In the genomic region with DNA sequence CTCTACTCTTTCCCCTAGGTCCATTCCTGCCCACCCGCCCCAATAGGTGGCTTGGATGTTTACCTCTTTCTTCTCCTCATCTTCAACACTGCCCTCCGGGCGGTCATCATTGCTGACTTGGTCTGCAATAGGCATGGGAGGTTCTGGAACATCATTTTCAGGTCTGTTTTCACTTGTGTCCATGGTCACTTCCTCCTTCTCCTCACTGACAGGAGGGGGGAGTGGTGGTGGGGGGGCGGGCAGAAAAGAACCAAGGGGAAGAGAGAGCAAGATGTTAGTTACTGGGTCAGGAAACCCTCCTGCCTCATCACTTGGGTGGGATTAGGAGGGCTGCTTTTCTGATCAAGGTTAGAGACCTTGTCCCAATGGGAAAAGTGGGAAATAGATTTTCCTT, we compare ENCODE assay signal across 10 cellular contexts. TPM values are rescaled to one million over a fixed set of nuclear protein-coding genes. Genes with fewer than 3 reads are reported as not detected.
DNase-seq lines count a peak whose midpoint lies in the region; ATAC-seq and TF ChIP-seq lines count a peak whose summit lies in the region.
"Had no signal": no experiment of that assay in that cellular context is flagged by ENCODE, and none has a peak within 500 bp of the region (broad histone marks: within the 10 kb centered on the region; RNA-seq: fewer than 3 reads in every experiment).

No MANE protein-coding gene starts in this region.

- H3K4me1 ChIP-seq in BLaER1 treated with 17β-estradiol and CSF1 and Interleukin-3, amounts not matched to agents 10 nM and 100 nM: peaks cover 33 to 60% (median 48%) of the 10 kb centered on the region in 10 experiments
- H3K4me1 ChIP-seq in HUES48 (ENCODE audit: control insufficient read depth, insufficient read depth, low read length): peaks cover 27% of the 10 kb centered on the region
- peaks cover 35% of the 10 kb centered on the region for H3K4me1 ChIP-seq in neuron (ENCODE audit: insufficient read depth, low read length)

- H3K9me3 ChIP-seq in BLaER1 treated with 17β-estradiol and CSF1 and Interleukin-3, amounts not matched to agents 10 nM and 100 nM (replicated peaks in 1 of 11): no peaks in the 10 kb centered on the region
- H3K9me3 ChIP-seq in HUES48 (ENCODE audit: control insufficient read depth, insufficient read depth, low read length): no peaks in the 10 kb centered on the region
- H3K9me3 ChIP-seq in neuron (ENCODE audit: low read length): no peaks in the 10 kb centered on the region

- no peak for ATAC-seq in GM21737 (IDR thresholded peaks at IDR 0.05; ENCODE audit: unreplicated experiment)

- H3K27me3 ChIP-seq in BLaER1 treated with 17β-estradiol and CSF1 and Interleukin-3, amounts not matched to agents 10 nM and 100 nM: no peaks in the 10 kb centered on the region
- no peaks in the 10 kb centered on the region for H3K27me3 ChIP-seq in HUES48 (ENCODE audit: control insufficient read depth, insufficient read depth, low read length)
- no peaks in the 10 kb centered on the region for H3K27me3 ChIP-seq in neuron (ENCODE audit: insufficient read depth, low read length)
- H3K27me3 ChIP-seq in brain microvascular endothelial cell (replicated peaks): no peaks in the 10 kb centered on the region

- DNase-seq in chondrocyte (ENCODE audit: low spot score): no peak
- no peak for DNase-seq in brain microvascular endothelial cell
- no peak for DNase-seq in NCI-H2081 treated with DMSO at 0.1 percent for 48 hours (lab: John Stamatoyannopoulos, UW)
- DNase-seq in NCI-H2081 (lab: John Stamatoyannopoulos, UW): no peak
- DNase-seq: OCI-M1 had no signal

- no peak for TF ChIP-seq CTCF in chondrocyte (IDR thresholded peaks at IDR 0.05)
- no peak for TF ChIP-seq CTCF in brain microvascular endothelial cell (IDR thresholded peaks at IDR 0.05; ENCODE audit: low read depth, low read length, missing control alignments)

- peak overlapping the region in 7 of 11 experiments; percentile 17 to 40 (median 23); a peak in 6 of 22 replicates for H3K27ac ChIP-seq in BLaER1 treated with 17β-estradiol and CSF1 and Interleukin-3, amounts not matched to agents 10 nM and 100 nM
- H3K27ac ChIP-seq in HUES48 (ENCODE audit: low read depth, low read length) (peak overlapping the region; percentile 46), brain microvascular endothelial cell (no peak overlapping the region)

- in situ Hi-C loops in brain microvascular endothelial cell (cut with HindIII; ENCODE audit: low pct_ligation_motif_present, low sequenced_read_pairs): no loop called here

- no peaks in the 10 kb centered on the region for H3K27me3 Mint-ChIP-seq in chondrocyte (ENCODE audit: low read depth)

- peaks cover 44 to 63% (median 53%) of the 10 kb centered on the region in 11 experiments for H4K20me1 ChIP-seq in BLaER1 treated with 17β-estradiol and CSF1 and Interleukin-3, amounts not matched to agents 10 nM and 100 nM

- peak overlapping the region; percentile 36 for H3K27ac Mint-ChIP-seq in chondrocyte (ENCODE audit: unreplicated experiment)

- peaks cover 64 to 80% (median 73%) of the 10 kb centered on the region in 11 experiments for H3K36me3 ChIP-seq in BLaER1 treated with 17β-estradiol and CSF1 and Interleukin-3, amounts not matched to agents 10 nM and 100 nM
- H3K36me3 ChIP-seq in HUES48 (ENCODE audit: control insufficient read depth, insufficient read depth, low read length): peaks cover 68% of the 10 kb centered on the region
- peaks cover 55% of the 10 kb centered on the region for H3K36me3 ChIP-seq in neuron (ENCODE audit: insufficient read depth, low read length)
- H3K36me3 ChIP-seq in brain microvascular endothelial cell (replicated peaks): peaks cover 60% of the 10 kb centered on the region

- H3K4me1 Mint-ChIP-seq in chondrocyte (ENCODE audit: low read depth): peaks cover 40% of the 10 kb centered on the region

- H3K36me3 Mint-ChIP-seq in chondrocyte (ENCODE audit: low read depth): peaks cover 16% of the 10 kb centered on the region

- peak overlapping the region; percentile 72 to 97 (median 93); a peak in 20 of 22 replicates for H3K4me2 ChIP-seq in BLaER1 treated with 17β-estradiol and CSF1 and Interleukin-3, amounts not matched to agents 10 nM and 100 nM

- H3K9me3 Mint-ChIP-seq in chondrocyte (ENCODE audit: low read depth): no peaks in the 10 kb centered on the region

- no peak overlapping the region for H2AFZ ChIP-seq in neuron (ENCODE audit: low read depth, low read length)

- peak overlapping the region in 10 of 11 experiments; percentile 32 to 63 (median 54); a peak in 16 of 22 replicates for H3K9ac ChIP-seq in BLaER1 treated with 17β-estradiol and CSF1 and Interleukin-3, amounts not matched to agents 10 nM and 100 nM
- H3K9ac ChIP-seq in HUES48 (ENCODE audit: low read depth, low read length): no peak overlapping the region

- H3K4me3 Mint-ChIP-seq in chondrocyte (ENCODE audit: unreplicated experiment): no peak overlapping the region

- H3K4me3 ChIP-seq in BLaER1 treated with 17β-estradiol and CSF1 and Interleukin-3, amounts not matched to agents 10 nM and 100 nM: peak overlapping the region in 4 of 10 experiments; percentile 2 to 92 (median 52); a peak in 6 of 20 replicates
- H3K4me3 ChIP-seq in HUES48 (ENCODE audit: low read depth, low read length): no peak overlapping the region; the same call in 1 of the 2 replicates
- H3K4me3 ChIP-seq in neuron (ENCODE audit: low read length): peak overlapping the region; percentile 21
- H3K4me3 ChIP-seq in brain microvascular endothelial cell (ENCODE audit: low read depth, low read length): no peak overlapping the region

RNA-seq across cellular contexts. Expression of a gene that starts 12.1 kb away (rescaled TPM):
- total RNA-seq in chondrocyte: 9.3 to 10.6 TPM (median 10.2 TPM) in 3 replicates

RNA-seq across cellular contexts. Expression of a gene that starts 25.5 kb away (rescaled TPM):
- total RNA-seq in chondrocyte: 129 to 169 TPM (median 137 TPM) in 3 replicates

RNA-seq across cellular contexts. Expression of a gene that starts 25.9 kb away (rescaled TPM):
- 51.0 to 56.8 TPM (median 52.5 TPM) in 3 replicates for total RNA-seq in chondrocyte

RNA-seq across cellular contexts. Expression of a gene that starts 27.4 kb away (rescaled TPM):
- not detected in 3 replicates for total RNA-seq in chondrocyte
- total RNA-seq: G401 had no signal

RNA-seq across cellular contexts. Expression of a gene that starts 34.7 kb away (rescaled TPM):
- 151 to 207 TPM (median 172 TPM) in 3 replicates for total RNA-seq in chondrocyte
